In genomic region chr10:125056161-125057132, GRCh38 we compare ENCODE assay signal across 13 cellular contexts.
DNase-seq lines count a peak whose midpoint lies in the region; ATAC-seq and TF ChIP-seq lines count a peak whose summit lies in the region.
"Had no signal": no experiment of that assay in that cellular context is flagged by ENCODE, and none has a peak within 500 bp of the region (broad histone marks: within the 10 kb centered on the region; RNA-seq: fewer than 3 reads in every experiment).

No MANE protein-coding gene starts in this region.

- BruUV-seq in Caco-2 (replicated peaks; lab: Mats Ljungman, UMichigan): no TSS peak

- no peaks in the 10 kb centered on the region for H3K9me3 Mint-ChIP-seq in Caco-2 (ENCODE audit: unreplicated experiment)
- H3K9me3 Mint-ChIP-seq: activated naive CD8-positive, alpha-beta T cell treated with anti-CD3 and anti-CD28 coated beads, Interleukin-2, amount 10 ng/mL, durations not matched to agents 7 days and 5 days; CD4-positive, alpha-beta memory T cell; stimulated activated naive CD8-positive, alpha-beta T cell treated with anti-CD3 and anti-CD28 coated beads, Interleukin-15, Interleukin-2, amounts not matched to agents 100 ng/mL and 50 ng/mL, for 24 hours had no signal

- in situ Hi-C loops in GM13977 (cut with MboI; ENCODE audit: low pct_unique_long_range_greater_than_20kb, low sequenced_read_pairs, unreplicated experiment): no loop called here

- 0 out of 2 replicates have a peak, but pooled peaks cover 6% of the 10 kb centered on the region for H3K4me1 ChIP-seq in Caco-2
- H3K4me1 ChIP-seq in right cardiac atrium (ENCODE audit: control insufficient read depth, insufficient read depth, low read length): peaks cover 38% of the 10 kb centered on the region
- H3K4me1 ChIP-seq in psoas muscle: peaks cover 84% of the 10 kb centered on the region

- H3K27me3 Mint-ChIP-seq in Caco-2 (ENCODE audit: insufficient read depth, unreplicated experiment): no peaks in the 10 kb centered on the region

- H3K36me3 ChIP-seq in Caco-2 (ENCODE audit: control insufficient read depth, insufficient read depth, low read length) (no peaks in the 10 kb centered on the region; the same call in none of the 2 replicates), psoas muscle (ENCODE audit: insufficient read depth in 1 of 2, low read depth in 1 of 2) (no peaks in the 10 kb centered on the region)

- H3K4me3 ChIP-seq in Caco-2 (ENCODE audit: low read depth, low read length): no peak overlapping the region
- no peak overlapping the region for H3K4me3 ChIP-seq in right cardiac atrium (ENCODE audit: low read length)
- H3K4me3 ChIP-seq in psoas muscle: peak overlapping the region; percentile 21

- H3K4me1 Mint-ChIP-seq in Caco-2 (ENCODE audit: low read depth, unreplicated experiment): no peaks in the 10 kb centered on the region
- H3K4me1 Mint-ChIP-seq: activated CD4-positive, alpha-beta T cell treated with anti-CD3 and anti-CD28 coated beads for 36 hours; activated naive CD8-positive, alpha-beta T cell treated with anti-CD3 and anti-CD28 coated beads, Interleukin-2, amount 10 ng/mL, durations not matched to agents 7 days and 5 days; CD4-positive, alpha-beta memory T cell had no signal

- DNase-seq in Caco-2 (no peak), right cardiac atrium (peak in 1 of 3 donors; percentile 54), psoas muscle (peak in 1 of 2 donors; percentile 69), GM13977 (ENCODE audit: low spot score) (no peak), NCI-H345 (lab: John Stamatoyannopoulos, UW) (no peak)
- no peak for DNase-seq in stimulated activated CD4-positive, alpha-beta T cell treated with anti-CD3 and anti-CD28 coated beads, Interleukin-4, amount 100 ng/mL, for 1 hour
- DNase-seq: activated CD4-positive, alpha-beta T cell treated with anti-CD3 and anti-CD28 coated beads for 36 hours; activated naive CD8-positive, alpha-beta T cell treated with anti-CD3 and anti-CD28 coated beads, Interleukin-2, amount 10 ng/mL, durations not matched to agents 7 days and 5 days; CD4-positive, alpha-beta memory T cell; PC-3 had no signal

- whole genome bisulfite sequencing in right cardiac atrium: 69% methylated on average over 21 of the region's 21 CpGs
- WGBS in psoas muscle, 3 donors: 53 to 62% (median 54%) methylated on average over 21 of the region's 21 CpGs

- H3K36me3 Mint-ChIP-seq in Caco-2 (ENCODE audit: insufficient read depth, unreplicated experiment): peaks cover 43% of the 10 kb centered on the region
- H3K36me3 Mint-ChIP-seq: activated naive CD8-positive, alpha-beta T cell treated with anti-CD3 and anti-CD28 coated beads, Interleukin-2, amount 10 ng/mL, durations not matched to agents 7 days and 5 days; CD4-positive, alpha-beta memory T cell had no signal

- peak overlapping the region; percentile 13 for H3K27ac Mint-ChIP-seq in Caco-2 (ENCODE audit: unreplicated experiment)
- H3K27ac Mint-ChIP-seq: activated CD4-positive, alpha-beta T cell treated with anti-CD3 and anti-CD28 coated beads for 36 hours; activated naive CD8-positive, alpha-beta T cell treated with anti-CD3 and anti-CD28 coated beads, Interleukin-2, amount 10 ng/mL, durations not matched to agents 7 days and 5 days; CD4-positive, alpha-beta memory T cell; stimulated activated naive CD8-positive, alpha-beta T cell treated with anti-CD3 and anti-CD28 coated beads, Interleukin-15, Interleukin-2, amounts not matched to agents 100 ng/mL and 50 ng/mL, for 24 hours had no signal

- H3K27ac ChIP-seq in angular gyrus (ENCODE audit: low read depth, low read length) (peak overlapping the region; percentile 80), right cardiac atrium (ENCODE audit: low read length) (peak overlapping the region; percentile 98), psoas muscle (peak overlapping the region; percentile 80)

- CTCF ChIA-PET in Caco-2 (lab: Charles Lee): interaction anchor here (1.7 kb wide), 1 partner anchor 8 kb away, joined by 14 read pairs; no protein-coding TSS in a partner anchor

- intact Hi-C loops in Caco-2 (cut with micrococcal nuclease; ENCODE audit: unreplicated experiment) (no loop called here), right cardiac atrium (cut with DNase I) (loop anchor here in 1 of 4 donors (5.0 kb wide), 1 partner anchor 101 kb away; no protein-coding TSS in a partner anchor), psoas muscle (cut with DNase I) (no loop called here)

- no peak overlapping the region for H3K4me3 Mint-ChIP-seq in Caco-2 (ENCODE audit: unreplicated experiment)
- H3K4me3 Mint-ChIP-seq: activated CD4-positive, alpha-beta T cell treated with anti-CD3 and anti-CD28 coated beads for 36 hours; activated naive CD8-positive, alpha-beta T cell treated with anti-CD3 and anti-CD28 coated beads, Interleukin-2, amount 10 ng/mL, durations not matched to agents 7 days and 5 days; CD4-positive, alpha-beta memory T cell; stimulated activated naive CD8-positive, alpha-beta T cell treated with anti-CD3 and anti-CD28 coated beads, Interleukin-15, Interleukin-2, amounts not matched to agents 100 ng/mL and 50 ng/mL, for 24 hours had no signal

- POLR2A ChIA-PET in Caco-2 (lab: Charles Lee): no interaction called here

- ATAC-seq in right cardiac atrium (no peak), psoas muscle (no peak), GM19324 (IDR thresholded peaks at IDR 0.05; ENCODE audit: low FRiP score, unreplicated experiment) (no peak)
- ATAC-seq: activated CD4-positive, alpha-beta T cell treated with anti-CD3 and anti-CD28 coated beads for 36 hours; PC-3 had no signal

- H3K27me3 ChIP-seq in Caco-2 (replicated peaks; ENCODE audit: control insufficient read depth, insufficient read depth, low read length) (no peaks in the 10 kb centered on the region), right cardiac atrium (ENCODE audit: control insufficient read depth, insufficient read depth) (no peaks in the 10 kb centered on the region), psoas muscle (ENCODE audit: insufficient read depth in 3 of 3, low read length in 2 of 3) (no peaks in the 10 kb centered on the region)

- H3K9me3 ChIP-seq in Caco-2 (no peaks in the 10 kb centered on the region), right cardiac atrium (ENCODE audit: control insufficient read depth, low read length) (no peaks in the 10 kb centered on the region), psoas muscle (no peaks in the 10 kb centered on the region)

- TF ChIP-seq CTCF in Caco-2 (IDR thresholded peaks at IDR 0.05; ENCODE audit: insufficient read depth in 1 of 2, low read depth in 1 of 2, low read length in 1 of 2, severe bottlenecking in 1 of 2, unreplicated experiment in 1 of 2): no peak
- TF ChIP-seq CTCF in psoas muscle (IDR thresholded peaks at IDR 0.05): no peak
- TF ChIP-seq CTCF in GM13977 (IDR thresholded peaks at IDR 0.05; ENCODE audit: extremely low read depth, insufficient read depth, missing control alignments): no peak
